ENCODE assay signal across 21 cellular contexts in genomic region chr4:150491132-150492049, GRCh38.
A peak's percentile ranks its signal among the peaks of the same experiment; 100 is the strongest.
DNase-seq lines count a peak whose midpoint lies in the region; ATAC-seq, FAIRE-seq and TF ChIP-seq lines count a peak whose summit lies in the region.
"Had no signal": no experiment of that assay in that cellular context is flagged by ENCODE, and none has a peak within 500 bp of the region (broad histone marks: within the 10 kb centered on the region; RNA-seq: fewer than 3 reads in every experiment).

No MANE protein-coding gene starts in this region.

- H3K27ac Mint-ChIP-seq in activated CD4-positive, alpha-beta T cell treated with anti-CD3 and anti-CD28 coated beads for 36 hours: no peak overlapping the region

- H3K36me3 Mint-ChIP-seq in activated CD4-positive, alpha-beta T cell treated with anti-CD3 and anti-CD28 coated beads for 36 hours (ENCODE audit: low read depth): peaks cover 12% of the 10 kb centered on the region

- no peak for TF ChIP-seq POLR2A in heart left ventricle (IDR thresholded peaks at IDR 0.05)
- no peak for TF ChIP-seq POLR2A in uterus (IDR thresholded peaks at IDR 0.05)

- DNase-seq in activated CD4-positive, alpha-beta T cell treated with anti-CD3 and anti-CD28 coated beads for 36 hours: no peak
- no peak for DNase-seq in activated CD4-positive, alpha-beta T cell treated with anti-CD3 and anti-CD28 coated beads for 48 hours
- DNase-seq in NCI-H82 treated with DMSO at 0.1 percent for 48 hours (lab: John Stamatoyannopoulos, UW; ENCODE audit: unreplicated experiment) (peak; percentile 8), putamen (ENCODE audit: low spot score) (peak; percentile 4), heart left ventricle (no peak), uterus (no peak)
- no peak for DNase-seq in NK-92 treated with Interleukin-12 subunit alpha and Interleukin-12 subunit beta, amount 100 ng/mL, for 24 hours (lab: John Stamatoyannopoulos, UW)
- DNase-seq: BE2C, Caco-2, GF-D8, GM23248, KBM-7, MV-4-11, NCI-H187, NCI-H526, SHP77 had no signal

- H3K9me3 Mint-ChIP-seq in activated CD4-positive, alpha-beta T cell treated with anti-CD3 and anti-CD28 coated beads for 36 hours (ENCODE audit: low read depth): no peaks in the 10 kb centered on the region
- H3K9me3 Mint-ChIP-seq: CD4-positive, CD25-positive, alpha-beta regulatory T cell had no signal

- ATAC-seq in activated CD4-positive, alpha-beta T cell treated with anti-CD3 and anti-CD28 coated beads for 36 hours: peak; percentile 81
- ATAC-seq in heart left ventricle: no peak
- ATAC-seq: GM12878 had no signal

- H3K36me3 ChIP-seq in heart left ventricle (peaks cover 0 to 4% (median 0%) of the 10 kb centered on the region in 9 donors), uterus (no peaks in the 10 kb centered on the region)
- H3K36me3 ChIP-seq: HAP-1 had no signal

- no peaks in the 10 kb centered on the region for H3K27me3 Mint-ChIP-seq in activated CD4-positive, alpha-beta T cell treated with anti-CD3 and anti-CD28 coated beads for 36 hours
- H3K27me3 Mint-ChIP-seq: CD4-positive, CD25-positive, alpha-beta regulatory T cell had no signal

- no peaks in the 10 kb centered on the region for H3K4me1 Mint-ChIP-seq in activated CD4-positive, alpha-beta T cell treated with anti-CD3 and anti-CD28 coated beads for 36 hours

- no peak overlapping the region for H3K4me3 Mint-ChIP-seq in activated CD4-positive, alpha-beta T cell treated with anti-CD3 and anti-CD28 coated beads for 36 hours
- H3K4me3 Mint-ChIP-seq: CD4-positive, CD25-positive, alpha-beta regulatory T cell had no signal

- TF ChIP-seq CTCF in heart left ventricle (IDR thresholded peaks at IDR 0.05): no peak
- TF ChIP-seq CTCF in uterus (IDR thresholded peaks at IDR 0.05): no peak

- H3K4me3 ChIP-seq in heart left ventricle (no peak overlapping the region), uterus (no peak overlapping the region)
- H3K4me3 ChIP-seq: GM12878, GM23248, HAP-1 had no signal

- POLR2A ChIA-PET in activated CD4-positive, alpha-beta T cell treated with anti-CD3 and anti-CD28 coated beads for 36 hours (lab: Charles Lee): no interaction called here

- H3K9me3 ChIP-seq in heart left ventricle: no peaks in the 10 kb centered on the region
- no peaks in the 10 kb centered on the region for H3K9me3 ChIP-seq in uterus
- H3K9me3 ChIP-seq: BE2C, Caco-2, HAP-1 had no signal

- CTCF ChIA-PET in activated CD4-positive, alpha-beta T cell treated with anti-CD3 and anti-CD28 coated beads for 36 hours (lab: Charles Lee): no interaction called here

- H3K27me3 ChIP-seq in heart left ventricle (no peaks in the 10 kb centered on the region), uterus (no peaks in the 10 kb centered on the region)
- H3K27me3 ChIP-seq: BE2C had no signal

- no peaks in the 10 kb centered on the region for H3K4me1 ChIP-seq in heart left ventricle
- no peaks in the 10 kb centered on the region for H3K4me1 ChIP-seq in uterus
- H3K4me1 ChIP-seq: Caco-2 had no signal

- H3K27ac ChIP-seq in heart left ventricle (no peak overlapping the region), uterus (no peak overlapping the region)
- H3K27ac ChIP-seq: GM23248 had no signal

- intact Hi-C loops in activated CD4-positive, alpha-beta T cell treated with anti-CD3 and anti-CD28 coated beads for 36 hours (cut with DNase I, micrococcal nuclease): no loop called here
- intact Hi-C loops in heart left ventricle (cut with DNase I): no loop called here
- intact Hi-C loops in uterus (cut with DNase I; ENCODE audit: low total_unique reads): no loop called here

- peak; percentile 58 for FAIRE-seq in endometrium (lab: Jason Lieb, UNC)
- FAIRE-seq: GM12878, GM19239 had no signal

- 63 to 68% (median 64%) methylated on average over 3 of the region's 3 CpGs for WGBS in heart left ventricle, 4 donors

Comparison
In these comparisons a context has a peak if more than half of its experiments do, and no peak if none do; other contexts are left out.
1. DNase-seq: peak in NCI-H82 treated with DMSO at 0.1 percent for 48 hours (single experiment) and putamen (single experiment); none in activated CD4-positive, alpha-beta T cell treated with anti-CD3 and anti-CD28 coated beads for 36 hours (single experiment), activated CD4-positive, alpha-beta T cell treated with anti-CD3 and anti-CD28 coated beads for 48 hours (single experiment), heart left ventricle (0 of 5), uterus (0 of 2) and NK-92 treated with Interleukin-12 subunit alpha and Interleukin-12 subunit beta, amount 100 ng/mL, for 24 hours (single experiment).